ENCODE assay signal across 9 cellular contexts in genomic region chr1:155253208-155253607, GRCh38. TPM values are rescaled to one million over a fixed set of nuclear protein-coding genes. Genes with fewer than 3 reads are reported as not detected.
DNase-seq lines count a peak whose midpoint lies in the region; ATAC-seq and TF ChIP-seq lines count a peak whose summit lies in the region.
"Had no signal": no experiment of that assay in that cellular context is flagged by ENCODE, and none has a peak within 500 bp of the region (broad histone marks: within the 10 kb centered on the region; RNA-seq: fewer than 3 reads in every experiment).

No MANE protein-coding gene starts in this region.

- no peak overlapping the region for H3K27ac Mint-ChIP-seq in activated naive CD8-positive, alpha-beta T cell treated with anti-CD3 and anti-CD28 coated beads for 36 hours

- H3K23ac ChIP-seq in mesendoderm (ENCODE audit: low read length): no peak overlapping the region

- H3K27ac ChIP-seq in mesendoderm (ENCODE audit: low read depth, low read length): no peak overlapping the region

- no peaks in the 10 kb centered on the region for H3K9me3 Mint-ChIP-seq in activated naive CD8-positive, alpha-beta T cell treated with anti-CD3 and anti-CD28 coated beads for 36 hours

- H3K36me3 Mint-ChIP-seq in activated naive CD8-positive, alpha-beta T cell treated with anti-CD3 and anti-CD28 coated beads for 36 hours: peaks cover 3% of the 10 kb centered on the region

- H3K9me3 ChIP-seq in BE2C: no peaks in the 10 kb centered on the region
- no peaks in the 10 kb centered on the region for H3K9me3 ChIP-seq in HAP-1

- no peak overlapping the region for H3K18ac ChIP-seq in mesendoderm (ENCODE audit: low read length)

- no peak overlapping the region for H4K8ac ChIP-seq in mesendoderm (ENCODE audit: low read depth, low read length)

- no peak for ATAC-seq in HG03097 (IDR thresholded peaks at IDR 0.05; ENCODE audit: low FRiP score, unreplicated experiment)

- TF ChIP-seq CTCF in BE2C (IDR thresholded peaks at IDR 0.05; ENCODE audit: low read depth, low read length): peak; percentile 26

- peaks cover 4% of the 10 kb centered on the region for H3K79me1 ChIP-seq in mesendoderm (ENCODE audit: low read length)

- no peak overlapping the region for H2BK5ac ChIP-seq in mesendoderm (ENCODE audit: low read length)

- H3K79me2 ChIP-seq in mesendoderm (ENCODE audit: control insufficient read depth, insufficient read depth, low read length): no peaks in the 10 kb centered on the region

- H4K5ac ChIP-seq in mesendoderm (ENCODE audit: low read length): no peak overlapping the region

- H2BK15ac ChIP-seq in mesendoderm (replicated peaks; ENCODE audit: low read depth): no peak overlapping the region

- H3K36me3 ChIP-seq in BE2C (no peaks in the 10 kb centered on the region; the same call in none of the 2 replicates), HAP-1 (replicated peaks) (peaks cover 35% of the 10 kb centered on the region), mesendoderm (ENCODE audit: control insufficient read depth, insufficient read depth, low read length) (peaks cover 3% of the 10 kb centered on the region)

- no CpG with 5 or more reads among the region's 5 CpGs for WGBS in mesendoderm (ENCODE audit: extremely low coverage, insufficient coverage, low lambda C conversion rate)

- peaks cover 9% of the 10 kb centered on the region for H3K4me1 ChIP-seq in BE2C
- peaks cover 21% of the 10 kb centered on the region for H3K4me1 ChIP-seq in HAP-1
- H3K4me1 ChIP-seq in mesendoderm (ENCODE audit: control insufficient read depth, low read depth, low read length): peaks cover 8% of the 10 kb centered on the region

- H3K4me2 ChIP-seq in mesendoderm (ENCODE audit: low read length): peak overlapping the region; percentile 14

- H3K27me3 ChIP-seq in BE2C (no peaks in the 10 kb centered on the region), HAP-1 (ENCODE audit: low read depth) (no peaks in the 10 kb centered on the region), mesendoderm (ENCODE audit: insufficient read depth, low read length, poor library complexity) (no peaks in the 10 kb centered on the region)

- in situ Hi-C loops in HAP-1 (cut with MboI; ENCODE audit: low sequenced_read_pairs): no loop called here

- H3K4me1 Mint-ChIP-seq in activated naive CD8-positive, alpha-beta T cell treated with anti-CD3 and anti-CD28 coated beads for 36 hours: peaks cover 21% of the 10 kb centered on the region

- H3K4me3 ChIP-seq in BE2C (ENCODE audit: low read depth, low read length) (peak overlapping the region; percentile 85), HAP-1 (peak overlapping the region; percentile 67), mesendoderm (ENCODE audit: low read length) (no peak overlapping the region)

- no peaks in the 10 kb centered on the region for H3K27me3 Mint-ChIP-seq in activated naive CD8-positive, alpha-beta T cell treated with anti-CD3 and anti-CD28 coated beads for 36 hours

- H3K4ac ChIP-seq in mesendoderm (ENCODE audit: low read depth, low read length): no peak overlapping the region

- DNase-seq in BE2C (no peak), HAP-1 (ENCODE audit: low spot score in 2 of 2) (peak; percentile 20 to 33), mesendoderm (peak; percentile 77), putamen (ENCODE audit: low spot score) (no peak), NCI-H1105 treated with DMSO at 0.1 percent for 48 hours (lab: John Stamatoyannopoulos, UW) (no peak), NCI-H510A treated with DMSO at 0.1 percent for 48 hours (lab: John Stamatoyannopoulos, UW) (no peak)
- DNase-seq in activated naive CD8-positive, alpha-beta T cell treated with anti-CD3 and anti-CD28 coated beads for 36 hours: no peak
- DNase-seq: amniotic stem cell had no signal

- peak overlapping the region; percentile 82 for H3K4me3 Mint-ChIP-seq in activated naive CD8-positive, alpha-beta T cell treated with anti-CD3 and anti-CD28 coated beads for 36 hours

- H2BK120ac ChIP-seq in mesendoderm (ENCODE audit: low read depth, low read length): no peak overlapping the region

- no peak overlapping the region for H3K9ac ChIP-seq in mesendoderm (ENCODE audit: low read length)

- H2AK5ac ChIP-seq in mesendoderm (ENCODE audit: low read length): no peak overlapping the region

- peak overlapping the region; percentile 59 for H3K56ac ChIP-seq in mesendoderm (ENCODE audit: low read length)

RNA-seq across cellular contexts. Expression of gene ENTREP3, which starts 2.1 kb away (rescaled TPM):
- 59.3 TPM for polyA plus RNA-seq in BE2C (2012; ENCODE audit: insufficient read depth, insufficient read length, low read depth)
- 10 to 100 TPM; 46.6 to 49.7 TPM for total RNA-seq in activated naive CD8-positive, alpha-beta T cell treated with anti-CD3 and anti-CD28 coated beads for 36 hours
- 28.0 TPM for polyA plus RNA-seq in mesendoderm (2013, experiment 1 of 2)
- polyA plus RNA-seq in mesendoderm (2013, experiment 2 of 2): 27.0 TPM

RNA-seq across cellular contexts. Expression of gene SCAMP3, which starts 9.0 kb away (rescaled TPM):
- polyA plus RNA-seq in BE2C (2012; ENCODE audit: insufficient read depth, insufficient read length, low read depth): 203 TPM
- 100 to 1,000 TPM; 108 to 117 TPM for total RNA-seq in activated naive CD8-positive, alpha-beta T cell treated with anti-CD3 and anti-CD28 coated beads for 36 hours
- polyA plus RNA-seq in mesendoderm (2013, experiment 1 of 2): 51.3 TPM
- 49.6 TPM for polyA plus RNA-seq in mesendoderm (2013, experiment 2 of 2)

RNA-seq across cellular contexts. Expression of gene CLK2, which starts 20.1 kb away (rescaled TPM):
- polyA plus RNA-seq in BE2C (2012; ENCODE audit: insufficient read depth, insufficient read length, low read depth): 129 TPM
- 10 to 100 TPM; 61.4 to 65.9 TPM for total RNA-seq in activated naive CD8-positive, alpha-beta T cell treated with anti-CD3 and anti-CD28 coated beads for 36 hours
- polyA plus RNA-seq in mesendoderm (2013, experiment 1 of 2): 51.4 TPM
- polyA plus RNA-seq in mesendoderm (2013, experiment 2 of 2): 48.2 TPM

RNA-seq across cellular contexts. Expression of gene HCN3, which starts 24.1 kb away (rescaled TPM):
- 10.0 TPM for polyA plus RNA-seq in BE2C (2012; ENCODE audit: insufficient read depth, insufficient read length, low read depth)
- total RNA-seq in activated naive CD8-positive, alpha-beta T cell treated with anti-CD3 and anti-CD28 coated beads for 36 hours: 1 to 10 TPM; 1.5 to 1.6 TPM
- 1.5 TPM for polyA plus RNA-seq in mesendoderm (2013, experiment 1 of 2)
- 1.4 TPM for polyA plus RNA-seq in mesendoderm (2013, experiment 2 of 2)

RNA-seq across cellular contexts. Expression of gene MTX1, which starts 44.7 kb away (rescaled TPM):
- 149 TPM for polyA plus RNA-seq in BE2C (2012; ENCODE audit: insufficient read depth, insufficient read length, low read depth)
- total RNA-seq in activated naive CD8-positive, alpha-beta T cell treated with anti-CD3 and anti-CD28 coated beads for 36 hours: 10 to 100 TPM; 68.0 to 72.5 TPM
- polyA plus RNA-seq in mesendoderm (2013, experiment 1 of 2): 40.8 TPM
- 40.6 TPM for polyA plus RNA-seq in mesendoderm (2013, experiment 2 of 2)

Comparison
In these comparisons a context has a peak if more than half of its experiments do, and no peak if none do; other contexts are left out.
1. DNase-seq: peak in HAP-1 (2 of 2) and mesendoderm (single experiment); none in BE2C (single experiment), activated naive CD8-positive, alpha-beta T cell treated with anti-CD3 and anti-CD28 coated beads for 36 hours (single experiment), putamen (single experiment), NCI-H1105 treated with DMSO at 0.1 percent for 48 hours (single experiment) and NCI-H510A treated with DMSO at 0.1 percent for 48 hours (single experiment).